ENCODE assay signal across 1 cellular context in the genomic region with DNA sequence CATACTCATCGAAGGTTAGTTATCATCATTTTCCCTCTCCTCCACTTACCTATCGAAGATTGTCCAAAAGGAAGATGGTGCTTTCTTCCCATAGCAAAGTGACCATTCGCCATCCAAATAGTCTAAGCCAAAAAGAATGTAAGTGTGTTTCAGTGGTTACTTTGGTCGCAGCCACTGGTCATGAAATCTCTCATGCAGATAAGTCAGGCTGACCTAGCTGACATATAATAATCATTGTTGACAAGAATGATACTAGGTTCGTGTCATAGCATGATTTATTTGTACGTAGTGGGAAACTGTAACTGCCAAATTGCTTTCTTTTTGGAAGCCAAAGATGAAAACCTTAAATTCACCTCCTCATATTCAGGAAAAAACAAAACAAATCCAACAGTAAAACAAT.
TF ChIP-seq lines count a peak whose summit lies in the region.

No MANE protein-coding gene starts in this region.

TF ChIP-seq in HepG2, 621 proteins besides CTCF, POLR2A, EP300 and RAD21 (continued from another document):
- TF ChIP-seq, protein P1, sequence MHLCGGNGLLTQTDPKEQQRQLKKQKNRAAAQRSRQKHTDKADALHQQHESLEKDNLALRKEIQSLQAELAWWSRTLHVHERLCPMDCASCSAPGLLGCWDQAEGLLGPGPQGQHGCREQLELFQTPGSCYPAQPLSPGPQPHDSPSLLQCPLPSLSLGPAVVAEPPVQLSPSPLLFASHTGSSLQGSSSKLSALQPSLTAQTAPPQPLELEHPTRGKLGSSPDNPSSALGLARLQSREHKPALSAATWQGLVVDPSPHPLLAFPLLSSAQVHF (CRISPR knock-in tag; IDR thresholded peaks at IDR 0.05): no peak
- TF ChIP-seq, protein P2, sequence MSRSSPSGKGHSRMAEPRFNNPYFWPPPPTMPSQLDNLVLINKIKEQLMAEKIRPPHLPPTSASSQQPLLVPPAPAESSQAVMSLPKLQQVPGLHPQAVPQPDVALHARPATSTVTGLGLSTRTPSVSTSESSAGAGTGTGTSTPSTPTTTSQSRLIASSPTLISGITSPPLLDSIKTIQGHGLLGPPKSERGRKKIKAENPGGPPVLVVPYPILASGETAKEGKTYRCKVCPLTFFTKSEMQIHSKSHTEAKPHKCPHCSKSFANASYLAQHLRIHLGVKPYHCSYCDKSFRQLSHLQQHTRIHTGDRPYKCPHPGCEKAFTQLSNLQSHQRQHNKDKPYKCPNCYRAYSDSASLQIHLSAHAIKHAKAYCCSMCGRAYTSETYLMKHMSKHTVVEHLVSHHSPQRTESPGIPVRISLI (CRISPR knock-in tag; IDR thresholded peaks at IDR 0.05; ENCODE audit: borderline replicate concordance): no peak
- TF ChIP-seq ZNF772 (CRISPR knock-in tag; IDR thresholded peaks at IDR 0.05): no peak
- TF ChIP-seq PPARG (CRISPR knock-in tag; conservative IDR thresholded peaks at IDR 0.05): no peak
- TF ChIP-seq MEIS1 (CRISPR knock-in tag; IDR thresholded peaks at IDR 0.05; ENCODE audit: borderline replicate concordance): no peak
- TF ChIP-seq, protein P3, sequence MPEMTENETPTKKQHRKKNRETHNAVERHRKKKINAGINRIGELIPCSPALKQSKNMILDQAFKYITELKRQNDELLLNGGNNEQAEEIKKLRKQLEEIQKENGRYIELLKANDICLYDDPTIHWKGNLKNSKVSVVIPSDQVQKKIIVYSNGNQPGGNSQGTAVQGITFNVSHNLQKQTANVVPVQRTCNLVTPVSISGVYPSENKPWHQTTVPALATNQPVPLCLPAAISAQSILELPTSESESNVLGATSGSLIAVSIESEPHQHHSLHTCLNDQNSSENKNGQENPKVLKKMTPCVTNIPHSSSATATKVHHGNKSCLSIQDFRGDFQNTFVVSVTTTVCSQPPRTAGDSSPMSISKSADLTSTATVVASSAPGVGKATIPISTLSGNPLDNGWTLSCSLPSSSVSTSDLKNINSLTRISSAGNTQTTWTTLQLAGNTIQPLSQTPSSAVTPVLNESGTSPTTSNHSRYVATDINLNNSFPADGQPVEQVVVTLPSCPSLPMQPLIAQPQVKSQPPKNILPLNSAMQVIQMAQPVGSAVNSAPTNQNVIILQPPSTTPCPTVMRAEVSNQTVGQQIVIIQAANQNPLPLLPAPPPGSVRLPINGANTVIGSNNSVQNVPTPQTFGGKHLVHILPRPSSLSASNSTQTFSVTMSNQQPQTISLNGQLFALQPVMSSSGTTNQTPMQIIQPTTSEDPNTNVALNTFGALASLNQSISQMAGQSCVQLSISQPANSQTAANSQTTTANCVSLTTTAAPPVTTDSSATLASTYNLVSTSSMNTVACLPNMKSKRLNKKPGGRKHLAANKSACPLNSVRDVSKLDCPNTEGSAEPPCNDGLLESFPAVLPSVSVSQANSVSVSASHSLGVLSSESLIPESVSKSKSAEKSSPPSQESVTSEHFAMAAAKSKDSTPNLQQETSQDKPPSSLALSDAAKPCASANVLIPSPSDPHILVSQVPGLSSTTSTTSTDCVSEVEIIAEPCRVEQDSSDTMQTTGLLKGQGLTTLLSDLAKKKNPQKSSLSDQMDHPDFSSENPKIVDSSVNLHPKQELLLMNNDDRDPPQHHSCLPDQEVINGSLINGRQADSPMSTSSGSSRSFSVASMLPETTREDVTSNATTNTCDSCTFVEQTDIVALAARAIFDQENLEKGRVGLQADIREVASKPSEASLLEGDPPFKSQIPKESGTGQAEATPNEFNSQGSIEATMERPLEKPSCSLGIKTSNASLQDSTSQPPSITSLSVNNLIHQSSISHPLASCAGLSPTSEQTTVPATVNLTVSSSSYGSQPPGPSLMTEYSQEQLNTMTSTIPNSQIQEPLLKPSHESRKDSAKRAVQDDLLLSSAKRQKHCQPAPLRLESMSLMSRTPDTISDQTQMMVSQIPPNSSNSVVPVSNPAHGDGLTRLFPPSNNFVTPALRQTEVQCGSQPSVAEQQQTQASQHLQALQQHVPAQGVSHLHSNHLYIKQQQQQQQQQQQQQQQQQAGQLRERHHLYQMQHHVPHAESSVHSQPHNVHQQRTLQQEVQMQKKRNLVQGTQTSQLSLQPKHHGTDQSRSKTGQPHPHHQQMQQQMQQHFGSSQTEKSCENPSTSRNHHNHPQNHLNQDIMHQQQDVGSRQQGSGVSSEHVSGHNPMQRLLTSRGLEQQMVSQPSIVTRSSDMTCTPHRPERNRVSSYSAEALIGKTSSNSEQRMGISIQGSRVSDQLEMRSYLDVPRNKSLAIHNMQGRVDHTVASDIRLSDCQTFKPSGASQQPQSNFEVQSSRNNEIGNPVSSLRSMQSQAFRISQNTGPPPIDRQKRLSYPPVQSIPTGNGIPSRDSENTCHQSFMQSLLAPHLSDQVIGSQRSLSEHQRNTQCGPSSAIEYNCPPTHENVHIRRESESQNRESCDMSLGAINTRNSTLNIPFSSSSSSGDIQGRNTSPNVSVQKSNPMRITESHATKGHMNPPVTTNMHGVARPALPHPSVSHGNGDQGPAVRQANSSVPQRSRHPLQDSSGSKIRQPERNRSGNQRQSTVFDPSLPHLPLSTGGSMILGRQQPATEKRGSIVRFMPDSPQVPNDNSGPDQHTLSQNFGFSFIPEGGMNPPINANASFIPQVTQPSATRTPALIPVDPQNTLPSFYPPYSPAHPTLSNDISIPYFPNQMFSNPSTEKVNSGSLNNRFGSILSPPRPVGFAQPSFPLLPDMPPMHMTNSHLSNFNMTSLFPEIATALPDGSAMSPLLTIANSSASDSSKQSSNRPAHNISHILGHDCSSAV (CRISPR knock-in tag; IDR thresholded peaks at IDR 0.05; ENCODE audit: borderline replicate concordance): no peak
- no peak for TF ChIP-seq ZNF878 (CRISPR knock-in tag; IDR thresholded peaks at IDR 0.05)
- no peak for TF ChIP-seq ZNF335 (CRISPR knock-in tag; IDR thresholded peaks at IDR 0.05)
- no peak for TF ChIP-seq CCAR2 (optimal IDR thresholded peaks at IDR 0.05; ENCODE audit: low read depth, low read length)
- no peak for TF ChIP-seq ZNF556 (CRISPR knock-in tag; IDR thresholded peaks at IDR 0.05; ENCODE audit: borderline replicate concordance)
- no peak for TF ChIP-seq PAX8 (CRISPR knock-in tag; IDR thresholded peaks at IDR 0.05; ENCODE audit: borderline replicate concordance)
- TF ChIP-seq ZNF879 (CRISPR knock-in tag; IDR thresholded peaks at IDR 0.05): no peak
- TF ChIP-seq NR2F2 (IDR thresholded peaks at IDR 0.05; ENCODE audit: borderline replicate concordance, low read depth): no peak
- TF ChIP-seq MIER3 (CRISPR knock-in tag; IDR thresholded peaks at IDR 0.05; ENCODE audit: borderline replicate concordance): no peak
TF ChIP-seq in HepG2: peak in this region for 0.
